Comparison of ENCODE assay signal across 24 cellular contexts in genomic region chr17:80693511-80693910, GRCh38.
A peak's percentile ranks its signal among the peaks of the same experiment; 100 is the strongest.
DNase-seq lines count a peak whose midpoint lies in the region; ATAC-seq, FAIRE-seq and TF ChIP-seq lines count a peak whose summit lies in the region.
"Had no signal": no experiment of that assay in that cellular context is flagged by ENCODE, and none has a peak within 500 bp of the region (broad histone marks: within the 10 kb centered on the region; RNA-seq: fewer than 3 reads in every experiment).

No MANE protein-coding gene starts in this region.

- H3K23ac ChIP-seq in mesendoderm (ENCODE audit: low read length) = peak overlapping the region; percentile 67

- peaks cover 57% of the 10 kb centered on the region for H3K4me1 Mint-ChIP-seq in GM23338
- peaks cover 56% of the 10 kb centered on the region for H3K4me1 Mint-ChIP-seq in activated CD4-positive, alpha-beta T cell treated with anti-CD3 and anti-CD28 coated beads, Interleukin-2, amount 10 ng/mL, durations not matched to agents 7 days and 5 days

- H3K4me3 ChIP-seq in GM23338 (no peak overlapping the region), SK-N-MC (no peak overlapping the region), mesendoderm (ENCODE audit: low read length) (no peak overlapping the region), small intestine (ENCODE audit: low read depth in 1 of 2, low read length in 2 of 2) (no peak overlapping the region)
- H3K4me3 ChIP-seq: lower lobe of right lung, prostate gland, stomach, tibial nerve had no signal

- no peak overlapping the region for H2AK5ac ChIP-seq in mesendoderm (ENCODE audit: low read length)

- H3K27ac ChIP-seq in GM23338 (ENCODE audit: low read depth) = 0 out of 2 replicates have a peak overlapping the region, but pooled peaks have one; percentile 50
- 0 out of 2 replicates have a peak overlapping the region, but pooled peaks have one; percentile 11 for H3K27ac ChIP-seq in SK-N-MC
- H3K27ac ChIP-seq in mesendoderm (ENCODE audit: low read depth, low read length) = no peak overlapping the region
- H3K27ac ChIP-seq in small intestine (ENCODE audit: low read depth in 1 of 2, low read length in 1 of 2) = no peak overlapping the region
- H3K27ac ChIP-seq: 22Rv1, lower lobe of right lung, prostate gland, stomach had no signal

- WGBS in mesendoderm (ENCODE audit: extremely low coverage, insufficient coverage, low lambda C conversion rate) = no CpG with 5 or more reads among the region's 12 CpGs
- WGBS in small intestine, 3 donors = 92 to 94% (median 94%) methylated on average over 12 of the region's 12 CpGs

- peaks cover 6% of the 10 kb centered on the region for H3K27me3 Mint-ChIP-seq in GM23338 (ENCODE audit: insufficient read depth, low read depth, poor library complexity)
- H3K27me3 Mint-ChIP-seq in activated CD4-positive, alpha-beta T cell treated with anti-CD3 and anti-CD28 coated beads, Interleukin-2, amount 10 ng/mL, durations not matched to agents 7 days and 5 days = no peaks in the 10 kb centered on the region
- H3K27me3 Mint-ChIP-seq: activated naive CD4-positive, alpha-beta T cell treated with anti-CD3 and anti-CD28 coated beads, Interleukin-2, amount 10 ng/mL, durations not matched to agents 7 days and 5 days; CD4-positive, alpha-beta T cell had no signal

- POLR2A ChIA-PET in activated CD4-positive, alpha-beta T cell treated with anti-CD3 and anti-CD28 coated beads, Interleukin-2, amount 10 ng/mL, durations not matched to agents 7 days and 5 days (lab: Charles Lee) = no interaction called here

- peaks cover 37% of the 10 kb centered on the region for H3K79me1 ChIP-seq in mesendoderm (ENCODE audit: low read length)

- CTCF ChIA-PET in activated CD4-positive, alpha-beta T cell treated with anti-CD3 and anti-CD28 coated beads, Interleukin-2, amount 10 ng/mL, durations not matched to agents 7 days and 5 days (lab: Charles Lee) = interaction anchor here (1.7 kb wide), 1 partner anchor 10 kb away, joined by 3 read pairs; no protein-coding TSS in a partner anchor

- peak; percentile 70 for DNase-seq in DMS53 (lab: John Stamatoyannopoulos, UW)
- DNase-seq in DMS53 treated with DMSO at 0.1 percent for 48 hours (lab: John Stamatoyannopoulos, UW; ENCODE audit: unreplicated experiment) = no peak
- DNase-seq in GM23338 (ENCODE audit: low spot score) = no peak
- DNase-seq in SK-N-MC (ENCODE audit: low read depth, low spot score) = no peak
- DNase-seq in mesendoderm = no peak
- DNase-seq in small intestine = no peak
- no peak for DNase-seq in COR-L47 (lab: John Stamatoyannopoulos, UW)
- DNase-seq in activated CD4-positive, alpha-beta T cell treated with anti-CD3 and anti-CD28 coated beads, Interleukin-2, amount 10 ng/mL, durations not matched to agents 7 days and 5 days = no peak
- DNase-seq: activated CD4-positive, CD25-positive, alpha-beta regulatory T cell treated with anti-CD3 and anti-CD28 coated beads, Interleukin-2, amount 50 U/mL, for 72 hours; activated naive CD4-positive, alpha-beta T cell treated with anti-CD3 and anti-CD28 coated beads, Interleukin-2, amount 10 ng/mL, durations not matched to agents 7 days and 5 days; activated T-cell treated with anti-CD3 and anti-CD28 coated beads, Interleukin-2, amount 50 U/mL, for 4 hours; aorta; caudate nucleus; CD4-positive, alpha-beta T cell; dermis blood vessel endothelial cell; kidney glomerular epithelial cell; lower lobe of right lung; NCI-H1092; NCI-H82; stomach had no signal

- H3K4ac ChIP-seq in mesendoderm (ENCODE audit: low read depth, low read length) = no peak overlapping the region

- H2BK120ac ChIP-seq in mesendoderm (ENCODE audit: low read depth, low read length) = no peak overlapping the region

- no peak overlapping the region for H3K4me3 Mint-ChIP-seq in GM23338
- H3K4me3 Mint-ChIP-seq in activated CD4-positive, alpha-beta T cell treated with anti-CD3 and anti-CD28 coated beads, Interleukin-2, amount 10 ng/mL, durations not matched to agents 7 days and 5 days = no peak overlapping the region
- H3K4me3 Mint-ChIP-seq: activated naive CD4-positive, alpha-beta T cell treated with anti-CD3 and anti-CD28 coated beads, Interleukin-2, amount 10 ng/mL, durations not matched to agents 7 days and 5 days; activated T-cell treated with anti-CD3 and anti-CD28 coated beads, Interleukin-2, amount 50 U/mL, for 4 hours; CD4-positive, alpha-beta T cell had no signal

- TF ChIP-seq CTCF in GM23338 (conservative IDR thresholded peaks at IDR 0.05; ENCODE audit: low read depth in 2 of 2) = no peak

- H3K27me3 ChIP-seq in GM23338 (ENCODE audit: insufficient read depth) (no peaks in the 10 kb centered on the region), mesendoderm (ENCODE audit: insufficient read depth, low read length, poor library complexity) (no peaks in the 10 kb centered on the region), small intestine (ENCODE audit: control insufficient read depth in 2 of 2, insufficient read depth in 2 of 2, low read length in 2 of 2) (no peaks in the 10 kb centered on the region)
- H3K27me3 ChIP-seq: stomach, tibial nerve had no signal

- H3K18ac ChIP-seq in mesendoderm (ENCODE audit: low read length) = no peak overlapping the region

- H3K27ac Mint-ChIP-seq in GM23338 = peak overlapping the region; percentile 94; the same call in 1 of the 2 replicates
- no peak overlapping the region for H3K27ac Mint-ChIP-seq in activated CD4-positive, alpha-beta T cell treated with anti-CD3 and anti-CD28 coated beads, Interleukin-2, amount 10 ng/mL, durations not matched to agents 7 days and 5 days
- H3K27ac Mint-ChIP-seq: activated naive CD4-positive, alpha-beta T cell treated with anti-CD3 and anti-CD28 coated beads, Interleukin-2, amount 10 ng/mL, durations not matched to agents 7 days and 5 days; CD4-positive, alpha-beta T cell had no signal

- H3K4me1 ChIP-seq in GM23338 (ENCODE audit: insufficient read depth) (peaks cover 12% of the 10 kb centered on the region), mesendoderm (ENCODE audit: control insufficient read depth, low read depth, low read length) (peaks cover 5% of the 10 kb centered on the region), small intestine (ENCODE audit: control insufficient read depth in 2 of 2, insufficient read depth in 1 of 2, low read depth in 1 of 2, low read length in 1 of 2) (peaks cover 0 to 7% of the 10 kb centered on the region in 2 donors)
- H3K4me1 ChIP-seq: lower lobe of right lung, prostate gland had no signal

- H3K9me2 ChIP-seq in GM23338 (ENCODE audit: insufficient read depth) = no peaks in the 10 kb centered on the region

- no peaks in the 10 kb centered on the region for H3K9me3 Mint-ChIP-seq in GM23338
- H3K9me3 Mint-ChIP-seq in activated CD4-positive, alpha-beta T cell treated with anti-CD3 and anti-CD28 coated beads, Interleukin-2, amount 10 ng/mL, durations not matched to agents 7 days and 5 days = peaks cover 2% of the 10 kb centered on the region
- H3K9me3 Mint-ChIP-seq: activated naive CD4-positive, alpha-beta T cell treated with anti-CD3 and anti-CD28 coated beads, Interleukin-2, amount 10 ng/mL, durations not matched to agents 7 days and 5 days; activated T-cell treated with anti-CD3 and anti-CD28 coated beads, Interleukin-2, amount 50 U/mL, for 4 hours had no signal

- H3K56ac ChIP-seq in mesendoderm (ENCODE audit: low read length) = peak overlapping the region; percentile 22

- no peak overlapping the region for H3K9ac ChIP-seq in SK-N-MC (ENCODE audit: insufficient read length)
- no peak overlapping the region for H3K9ac ChIP-seq in mesendoderm (ENCODE audit: low read length)

- H2AFZ ChIP-seq in GM23338 = no peak overlapping the region

- H2BK5ac ChIP-seq in mesendoderm (ENCODE audit: low read length) = no peak overlapping the region

- H3K9me3 ChIP-seq in SK-N-MC (ENCODE audit: low read depth, low read length) (no peaks in the 10 kb centered on the region), small intestine (ENCODE audit: control insufficient read depth, low read depth) (no peaks in the 10 kb centered on the region)
- H3K9me3 ChIP-seq: lower lobe of right lung, prostate gland, stomach, tibial nerve had no signal

- H3K79me2 ChIP-seq in GM23338 (replicated peaks; ENCODE audit: insufficient read depth) (peaks cover 80% of the 10 kb centered on the region), mesendoderm (ENCODE audit: control insufficient read depth, insufficient read depth, low read length) (peaks cover 14% of the 10 kb centered on the region)

- no peak overlapping the region for H4K8ac ChIP-seq in mesendoderm (ENCODE audit: low read depth, low read length)

- no peak overlapping the region for H2BK15ac ChIP-seq in mesendoderm (replicated peaks; ENCODE audit: low read depth)

- FAIRE-seq in small intestine (lab: Jason Lieb, UNC) = no peak
- FAIRE-seq: G401.6 had no signal

- H3K36me3 ChIP-seq in GM23338 (ENCODE audit: insufficient read depth) (no peaks in the 10 kb centered on the region), SK-N-MC (ENCODE audit: insufficient read depth, low read length) (no peaks in the 10 kb centered on the region), mesendoderm (ENCODE audit: control insufficient read depth, insufficient read depth, low read length) (no peaks in the 10 kb centered on the region), small intestine (ENCODE audit: control insufficient read depth in 2 of 2, insufficient read depth in 2 of 2, low read length in 2 of 2) (no peaks in the 10 kb centered on the region)
- H3K36me3 ChIP-seq: lower lobe of right lung, prostate gland, stomach had no signal

- no peaks in the 10 kb centered on the region for H3F3A ChIP-seq in GM23338 (replicated peaks; ENCODE audit: low read depth)

- H4K5ac ChIP-seq in mesendoderm (ENCODE audit: low read length) = no peak overlapping the region

- H3K4me2 ChIP-seq in GM23338 = no peak overlapping the region
- no peak overlapping the region for H3K4me2 ChIP-seq in mesendoderm (ENCODE audit: low read length)

- no peaks in the 10 kb centered on the region for H3K36me3 Mint-ChIP-seq in GM23338 (ENCODE audit: low read depth)
- peaks cover 16% of the 10 kb centered on the region for H3K36me3 Mint-ChIP-seq in activated CD4-positive, alpha-beta T cell treated with anti-CD3 and anti-CD28 coated beads, Interleukin-2, amount 10 ng/mL, durations not matched to agents 7 days and 5 days (ENCODE audit: low read depth)

- H4K20me1 ChIP-seq in GM23338 (replicated peaks; ENCODE audit: insufficient read depth) = peaks cover 5% of the 10 kb centered on the region; the same call in 1 of the 2 replicates

- no peak for ATAC-seq in GM23338
- ATAC-seq: activated T-cell treated with anti-CD3 and anti-CD28 coated beads, Interleukin-2, amount 50 U/mL, for 4 hours; lower lobe of right lung had no signal

TF ChIP-seq in GM23338, 12 proteins besides CTCF, POLR2A, EP300 and RAD21:
- TF ChIP-seq EZH2phosphoT487 (IDR thresholded peaks at IDR 0.05; ENCODE audit: unreplicated experiment) (no peak), POLR2AphosphoS5 (IDR thresholded peaks at IDR 0.05; ENCODE audit: low read depth) (no peak), JUNB (IDR thresholded peaks at IDR 0.05; ENCODE audit: unreplicated experiment) (no peak), NANOG (IDR thresholded peaks at IDR 0.05; ENCODE audit: borderline replicate concordance) (no peak), ZNF114 (CRISPR knock-in tag; IDR thresholded peaks at IDR 0.05) (no peak), ZNF331 (CRISPR knock-in tag; IDR thresholded peaks at IDR 0.05; ENCODE audit: low read depth) (no peak), EZH2 (IDR thresholded peaks at IDR 0.05; ENCODE audit: low read depth, unreplicated experiment) (no peak), CREB1 (CRISPR knock-in tag; IDR thresholded peaks at IDR 0.05; ENCODE audit: low read depth) (no peak)

Comparison
In these comparisons a context has a peak if more than half of its experiments do, and no peak if none do; other contexts are left out.
1. H3K27ac ChIP-seq: peak in GM23338 (single experiment) and SK-N-MC (single experiment); none in mesendoderm (single experiment) and small intestine (0 of 2).